ENCODE assay signal across 1 cellular context in genomic region chr11:117410861-117411725, GRCh38.
A peak's percentile ranks its signal among the peaks of the same experiment; 100 is the strongest.
TF ChIP-seq lines count a peak whose summit lies in the region.

No MANE protein-coding gene starts in this region.

TF ChIP-seq in HepG2, 621 proteins besides CTCF, POLR2A, EP300 and RAD21 (continued from another document and continues in another):
- TF ChIP-seq EEA1 (CRISPR knock-in tag; IDR thresholded peaks at IDR 0.05; ENCODE audit: borderline replicate concordance): no peak
- TF ChIP-seq ZSCAN22 (CRISPR knock-in tag; IDR thresholded peaks at IDR 0.05): no peak
- TF ChIP-seq SYNCRIP (IDR thresholded peaks at IDR 0.05; ENCODE audit: insufficient read depth, low read depth, low read length): no peak
- no peak for TF ChIP-seq AGO1 (IDR thresholded peaks at IDR 0.05; ENCODE audit: low read depth, low read length, poor library complexity, severe bottlenecking)
- no peak for TF ChIP-seq ZFY (CRISPR knock-in tag; IDR thresholded peaks at IDR 0.05)
- no peak for TF ChIP-seq ZFP62 (CRISPR knock-in tag; IDR thresholded peaks at IDR 0.05)
- no peak for TF ChIP-seq ZNF704 (CRISPR knock-in tag; IDR thresholded peaks at IDR 0.05; ENCODE audit: borderline replicate concordance)
- TF ChIP-seq ZNF44 (CRISPR knock-in tag; IDR thresholded peaks at IDR 0.05): no peak
- TF ChIP-seq ETS1 (CRISPR knock-in tag; IDR thresholded peaks at IDR 0.05): no peak
- no peak for TF ChIP-seq PCBP1 (IDR thresholded peaks at IDR 0.05; ENCODE audit: borderline replicate concordance, low read depth, low read length)
- TF ChIP-seq RCOR2 (CRISPR knock-in tag; IDR thresholded peaks at IDR 0.05): no peak
- no peak for TF ChIP-seq ZNF572 (CRISPR knock-in tag; IDR thresholded peaks at IDR 0.05)
- TF ChIP-seq ZNF652 (CRISPR knock-in tag; IDR thresholded peaks at IDR 0.05; ENCODE audit: borderline replicate concordance, low read depth): no peak
- TF ChIP-seq SP4 (CRISPR knock-in tag; IDR thresholded peaks at IDR 0.05): 0 out of 2 replicates have a peak, but pooled peaks have one; percentile 56
- TF ChIP-seq MATR3 (CRISPR knock-in tag; IDR thresholded peaks at IDR 0.05): no peak
- no peak for TF ChIP-seq AGO2 (optimal IDR thresholded peaks at IDR 0.05; ENCODE audit: low read depth, low read length)
- TF ChIP-seq MED8 (CRISPR knock-in tag; IDR thresholded peaks at IDR 0.05; ENCODE audit: insufficient replicate concordance): peak; percentile 46
- no peak for TF ChIP-seq ZNF558 (CRISPR knock-in tag; IDR thresholded peaks at IDR 0.05; ENCODE audit: borderline replicate concordance)
- no peak for TF ChIP-seq SRSF9 (IDR thresholded peaks at IDR 0.05; ENCODE audit: borderline replicate concordance, insufficient read depth, low read depth, low read length, poor library complexity, severe bottlenecking)
- no peak for TF ChIP-seq PAX8 (CRISPR knock-in tag; IDR thresholded peaks at IDR 0.05; ENCODE audit: borderline replicate concordance)
- no peak for TF ChIP-seq FOSL2 (CRISPR knock-in tag; IDR thresholded peaks at IDR 0.05)
- peak; percentile 65; the same call in 1 of the 2 replicates for TF ChIP-seq ZBTB7B (CRISPR knock-in tag; IDR thresholded peaks at IDR 0.05)
- TF ChIP-seq FLYWCH1 (CRISPR knock-in tag; IDR thresholded peaks at IDR 0.05): no peak
- no peak for TF ChIP-seq ZNF543 (CRISPR knock-in tag; IDR thresholded peaks at IDR 0.05)
- TF ChIP-seq ZBTB20 (CRISPR knock-in tag; IDR thresholded peaks at IDR 0.05; ENCODE audit: borderline replicate concordance, low read depth): 0 out of 2 replicates have a peak, but pooled peaks have one; percentile 40
- peak; percentile 69 for TF ChIP-seq PHF21A (CRISPR knock-in tag; IDR thresholded peaks at IDR 0.05)
- TF ChIP-seq SRSF4 (IDR thresholded peaks at IDR 0.05; ENCODE audit: low read depth, low read length, poor library complexity, severe bottlenecking): no peak
- TF ChIP-seq THAP8 (CRISPR knock-in tag; IDR thresholded peaks at IDR 0.05; ENCODE audit: borderline replicate concordance): no peak
- peak; percentile 33 for TF ChIP-seq SAP130 (CRISPR knock-in tag; IDR thresholded peaks at IDR 0.05; ENCODE audit: low read depth)
- peak; percentile 77; the same call in 1 of the 2 replicates for TF ChIP-seq MTA1 (CRISPR knock-in tag; IDR thresholded peaks at IDR 0.05; ENCODE audit: borderline replicate concordance)
- no peak for TF ChIP-seq ZNF800 (CRISPR knock-in tag; IDR thresholded peaks at IDR 0.05)
- TF ChIP-seq KAT7 (CRISPR knock-in tag; IDR thresholded peaks at IDR 0.05; ENCODE audit: borderline replicate concordance): no peak
- no peak for TF ChIP-seq ZNF563 (CRISPR knock-in tag; IDR thresholded peaks at IDR 0.05)
- TF ChIP-seq SPEN (CRISPR knock-in tag; IDR thresholded peaks at IDR 0.05; ENCODE audit: low read depth): peak; percentile 32; the same call in 1 of the 2 replicates
- TF ChIP-seq TFAP4 (IDR thresholded peaks at IDR 0.05; ENCODE audit: borderline replicate concordance, low read depth): no peak; the same call in 1 of the 2 replicates
- TF ChIP-seq ELF3 (CRISPR knock-in tag; IDR thresholded peaks at IDR 0.05): no peak
- no peak for TF ChIP-seq RELA (CRISPR knock-in tag; IDR thresholded peaks at IDR 0.05)
- TF ChIP-seq TCF7L2 (IDR thresholded peaks at IDR 0.05; ENCODE audit: low read depth, low read length): no peak
- TF ChIP-seq TBP (CRISPR knock-in tag; IDR thresholded peaks at IDR 0.05): no peak
- no peak for TF ChIP-seq MNT (IDR thresholded peaks at IDR 0.05)
- TF ChIP-seq MED1 (CRISPR knock-in tag; IDR thresholded peaks at IDR 0.05): peak; percentile 50
- TF ChIP-seq HNRNPUL1 (IDR thresholded peaks at IDR 0.05; ENCODE audit: low read depth, low read length): no peak
- TF ChIP-seq SETDB1 (CRISPR knock-in tag; IDR thresholded peaks at IDR 0.05; ENCODE audit: borderline replicate concordance): no peak
- TF ChIP-seq NFYC (CRISPR knock-in tag; IDR thresholded peaks at IDR 0.05): no peak
- no peak for TF ChIP-seq ZNF354B (CRISPR knock-in tag; IDR thresholded peaks at IDR 0.05)
- no peak for TF ChIP-seq KIAA2018 (CRISPR knock-in tag; IDR thresholded peaks at IDR 0.05; ENCODE audit: borderline replicate concordance)
- TF ChIP-seq ESRRA (CRISPR knock-in tag; IDR thresholded peaks at IDR 0.05; ENCODE audit: low read depth): peak; percentile 73
- TF ChIP-seq NFIB (CRISPR knock-in tag; IDR thresholded peaks at IDR 0.05; ENCODE audit: borderline replicate concordance): no peak
- TF ChIP-seq USF2 (IDR thresholded peaks at IDR 0.05; ENCODE audit: low read depth, low read length): no peak
- TF ChIP-seq USF2 (CRISPR knock-in tag; IDR thresholded peaks at IDR 0.05; ENCODE audit: borderline replicate concordance): no peak
- no peak for TF ChIP-seq ZNF282 (IDR thresholded peaks at IDR 0.05; ENCODE audit: partially characterized antibody)
- TF ChIP-seq MEF2D (CRISPR knock-in tag; IDR thresholded peaks at IDR 0.05): peak; percentile 69; the same call in 1 of the 2 replicates
- no peak for TF ChIP-seq DPF2 (CRISPR knock-in tag; IDR thresholded peaks at IDR 0.05; ENCODE audit: borderline replicate concordance, low read depth)
